Comparison of ENCODE assay signal across 14 cellular contexts in genomic region chr14:69069020-69069421, GRCh38.
DNase-seq lines count a peak whose midpoint lies in the region; ATAC-seq, FAIRE-seq and TF ChIP-seq lines count a peak whose summit lies in the region.
"Had no signal": no experiment of that assay in that cellular context is flagged by ENCODE, and none has a peak within 500 bp of the region (broad histone marks: within the 10 kb centered on the region; RNA-seq: fewer than 3 reads in every experiment).

No MANE protein-coding gene starts in this region.

- H3K4me3 Mint-ChIP-seq in GM23338 (no peak overlapping the region), astrocyte (ENCODE audit: unreplicated experiment) (no peak overlapping the region), memory B cell (no peak overlapping the region)

- H3K9me3 ChIP-seq in astrocyte (ENCODE audit: insufficient read depth, low read depth, low read length): no peaks in the 10 kb centered on the region

- no peaks in the 10 kb centered on the region for H3K27me3 ChIP-seq in ACC112 (ENCODE audit: insufficient read depth, low read length)
- no peaks in the 10 kb centered on the region for H3K27me3 ChIP-seq in GM23338 (ENCODE audit: insufficient read depth)
- H3K27me3 ChIP-seq in astrocyte (ENCODE audit: insufficient read depth, low read length): no peaks in the 10 kb centered on the region

- no peaks in the 10 kb centered on the region for H4K20me1 ChIP-seq in GM23338 (replicated peaks; ENCODE audit: insufficient read depth)
- H4K20me1 ChIP-seq in astrocyte (ENCODE audit: insufficient read depth, low read length): no peaks in the 10 kb centered on the region

- H3K4me1 Mint-ChIP-seq in GM23338: peaks cover 6% of the 10 kb centered on the region
- peaks cover 22% of the 10 kb centered on the region for H3K4me1 Mint-ChIP-seq in astrocyte (ENCODE audit: low read depth, unreplicated experiment)
- H3K4me1 Mint-ChIP-seq in memory B cell: no peaks in the 10 kb centered on the region

- FAIRE-seq in astrocyte (lab: Jason Lieb, UNC): no peak
- FAIRE-seq: bronchial epithelial cell had no signal

- H3K9ac ChIP-seq in astrocyte (ENCODE audit: low read length): peak overlapping the region; percentile 47

- H3K36me3 ChIP-seq in ACC112 (ENCODE audit: insufficient read depth, low read length) (peaks cover 20% of the 10 kb centered on the region), GM23338 (ENCODE audit: insufficient read depth) (no peaks in the 10 kb centered on the region), astrocyte (ENCODE audit: insufficient read depth, low read length) (peaks cover 10% of the 10 kb centered on the region)

- peak overlapping the region; percentile 20; the same call in 1 of the 2 replicates for H3K27ac ChIP-seq in ACC112 (ENCODE audit: low read depth, low read length)
- no peak overlapping the region for H3K27ac ChIP-seq in GM23338 (ENCODE audit: low read depth)
- H3K27ac ChIP-seq in astrocyte (ENCODE audit: low read depth, low read length): peak overlapping the region; percentile 62
- H3K27ac ChIP-seq in coronary artery: peak overlapping the region in 1 of 2 donors; percentile 42

- TF ChIP-seq CTCF in GM23338 (conservative IDR thresholded peaks at IDR 0.05; ENCODE audit: low read depth in 2 of 2) (no peak), astrocyte (IDR thresholded peaks at IDR 0.05; ENCODE audit: insufficient read depth, low read depth, low read length) (no peak), coronary artery (IDR thresholded peaks at IDR 0.05) (no peak)

- ATAC-seq in GM23338 (no peak), memory B cell (ENCODE audit: low read depth) (no peak), GM19395 (IDR thresholded peaks at IDR 0.05; ENCODE audit: unreplicated experiment) (no peak)
- ATAC-seq: Right ventricle myocardium inferior had no signal

- H3K9me3 Mint-ChIP-seq in GM23338: no peaks in the 10 kb centered on the region
- no peaks in the 10 kb centered on the region for H3K9me3 Mint-ChIP-seq in astrocyte (ENCODE audit: unreplicated experiment)
- H3K9me3 Mint-ChIP-seq in memory B cell: no peaks in the 10 kb centered on the region

- no peak overlapping the region for H2AFZ ChIP-seq in ACC112 (ENCODE audit: low read length, unreplicated experiment)
- no peak overlapping the region for H2AFZ ChIP-seq in GM23338
- no peak overlapping the region for H2AFZ ChIP-seq in astrocyte (ENCODE audit: low read depth, low read length)

- no peaks in the 10 kb centered on the region for H3K27me3 Mint-ChIP-seq in GM23338 (ENCODE audit: insufficient read depth, low read depth, poor library complexity)
- H3K27me3 Mint-ChIP-seq in astrocyte (ENCODE audit: low read depth, unreplicated experiment): no peaks in the 10 kb centered on the region
- no peaks in the 10 kb centered on the region for H3K27me3 Mint-ChIP-seq in memory B cell

- H3K4me3 ChIP-seq in ACC112 (ENCODE audit: low read depth, low read length) (no peak overlapping the region), GM23338 (no peak overlapping the region), astrocyte (ENCODE audit: insufficient read depth, low read depth, low read length) (no peak overlapping the region), coronary artery (no peak overlapping the region)
- H3K4me3 ChIP-seq: skin epidermis had no signal

- H3K9me2 ChIP-seq in GM23338 (ENCODE audit: insufficient read depth): 0 out of 2 replicates have a peak, but pooled peaks cover 3% of the 10 kb centered on the region

- H3F3A ChIP-seq in GM23338 (replicated peaks; ENCODE audit: low read depth): no peaks in the 10 kb centered on the region; the same call in 1 of the 2 replicates

- H3K27ac Mint-ChIP-seq in GM23338 (peak overlapping the region; percentile 96), astrocyte (ENCODE audit: unreplicated experiment) (peak overlapping the region; percentile 99), memory B cell (peak overlapping the region; percentile 35)

- H3K4me1 ChIP-seq in ACC112 (ENCODE audit: control insufficient read depth, insufficient read depth, low read length, unreplicated experiment) (no peaks in the 10 kb centered on the region), GM23338 (ENCODE audit: insufficient read depth) (peaks cover 5% of the 10 kb centered on the region), astrocyte (ENCODE audit: insufficient read depth, low read length) (peaks cover 9% of the 10 kb centered on the region)

- H3K4me2 ChIP-seq in GM23338: no peak overlapping the region
- peak overlapping the region; percentile 22 for H3K4me2 ChIP-seq in astrocyte (ENCODE audit: low read length)

- no peaks in the 10 kb centered on the region for H3K79me2 ChIP-seq in ACC112 (ENCODE audit: control insufficient read depth, insufficient read depth, low read length, unreplicated experiment)
- no peaks in the 10 kb centered on the region for H3K79me2 ChIP-seq in GM23338 (replicated peaks; ENCODE audit: insufficient read depth)
- no peaks in the 10 kb centered on the region for H3K79me2 ChIP-seq in astrocyte (ENCODE audit: insufficient read depth, low read length)

- peaks cover 7% of the 10 kb centered on the region for H3K36me3 Mint-ChIP-seq in GM23338 (ENCODE audit: low read depth)
- peaks cover 12% of the 10 kb centered on the region for H3K36me3 Mint-ChIP-seq in astrocyte (ENCODE audit: low read depth, unreplicated experiment)
- peaks cover 33% of the 10 kb centered on the region for H3K36me3 Mint-ChIP-seq in memory B cell

- DNase-seq in GM23338 (ENCODE audit: low spot score): no peak
- DNase-seq in astrocyte (ENCODE audit: low read depth): peak; percentile 81
- DNase-seq in memory B cell (ENCODE audit: low spot score in 2 of 2): no peak
- no peak for DNase-seq in coronary artery (ENCODE audit: low spot score)
- no peak for DNase-seq in DMS53 treated with DMSO at 0.1 percent for 48 hours (lab: John Stamatoyannopoulos, UW; ENCODE audit: unreplicated experiment)
- DNase-seq in NCI-H1417 (lab: John Stamatoyannopoulos, UW): no peak
- DNase-seq: activated CD4-positive, alpha-beta T cell treated with anti-CD3 and anti-CD28 coated beads, Interleukin-2, amount 50 U/mL, for 1 hour; mammary epithelial cell; NCI-H2107 had no signal

TF ChIP-seq in GM23338, 12 proteins besides CTCF, POLR2A, EP300 and RAD21:
- TF ChIP-seq NANOG (IDR thresholded peaks at IDR 0.05; ENCODE audit: borderline replicate concordance) (no peak), ZNF114 (CRISPR knock-in tag; IDR thresholded peaks at IDR 0.05) (no peak), EZH2phosphoT487 (IDR thresholded peaks at IDR 0.05; ENCODE audit: unreplicated experiment) (no peak), JUNB (IDR thresholded peaks at IDR 0.05; ENCODE audit: unreplicated experiment) (no peak)

Comparison
In these comparisons a context has a peak if more than half of its experiments do, and no peak if none do; other contexts are left out.
1. H3K27ac Mint-ChIP-seq: peak in every context shown above with its lines; median percentile 99 in astrocyte; 96 in GM23338; 35 in memory B cell.